Comparison of ENCODE assay signal across 8 cellular contexts in genomic region chr12:109996483-109996853, GRCh38.
DNase-seq lines count a peak whose midpoint lies in the region; ATAC-seq and TF ChIP-seq lines count a peak whose summit lies in the region.

No MANE protein-coding gene starts in this region.

- peak overlapping the region; percentile 93 for H2AFZ ChIP-seq in ACC112 (ENCODE audit: low read length, unreplicated experiment)
- peak overlapping the region; percentile 98 for H2AFZ ChIP-seq in KMS-11 (ENCODE audit: low read depth)

- no peaks in the 10 kb centered on the region for H3K36me3 ChIP-seq in ACC112 (ENCODE audit: insufficient read depth, low read length)
- no peaks in the 10 kb centered on the region for H3K36me3 ChIP-seq in KMS-11 (ENCODE audit: insufficient read depth)
- peaks cover 0 to 2% of the 10 kb centered on the region in 2 donors for H3K36me3 ChIP-seq in muscle layer of duodenum (ENCODE audit: control insufficient read depth in 1 of 2, insufficient read depth in 2 of 2, low read length in 2 of 2)

- no peaks in the 10 kb centered on the region for H4K20me1 ChIP-seq in KMS-11 (ENCODE audit: insufficient read depth)

- H3K27ac ChIP-seq in ACC112 (ENCODE audit: low read depth, low read length): no peak overlapping the region
- no peak overlapping the region for H3K27ac ChIP-seq in KMS-11
- H3K27ac ChIP-seq in muscle layer of duodenum (ENCODE audit: low read length): peak overlapping the region; percentile 34

- TF ChIP-seq CTCF in KMS-11 (conservative IDR thresholded peaks at IDR 0.05; ENCODE audit: low read depth, low read length) (no peak), choroid plexus epithelial cell (conservative IDR thresholded peaks at IDR 0.05; ENCODE audit: low read depth, low read length) (no peak), GM10266 (IDR thresholded peaks at IDR 0.05; ENCODE audit: control insufficient read depth, insufficient read depth, low read depth, missing control alignments) (no peak)

- no peak for DNase-seq in choroid plexus epithelial cell (ENCODE audit: low read depth)
- no peak for DNase-seq in DMS79 treated with DMSO at 0.1 percent for 48 hours (lab: John Stamatoyannopoulos, UW)
- DNase-seq in GM10266 (ENCODE audit: extremely low spot score): no peak
- no peak for DNase-seq in NCI-H2227 (lab: John Stamatoyannopoulos, UW; ENCODE audit: unreplicated experiment)

- ATAC-seq in GM18867 (IDR thresholded peaks at IDR 0.05; ENCODE audit: unreplicated experiment): no peak

- H3K9me3 ChIP-seq in muscle layer of duodenum (ENCODE audit: control insufficient read depth in 1 of 2, low read length in 2 of 2): no peaks in the 10 kb centered on the region

- H3K4me2 ChIP-seq in KMS-11: peak overlapping the region; percentile 69; the same call in 1 of the 2 replicates

- H3K9ac ChIP-seq in KMS-11: peak overlapping the region; percentile 51; the same call in 1 of the 2 replicates

- H3K27me3 ChIP-seq in ACC112 (ENCODE audit: insufficient read depth, low read length): no peaks in the 10 kb centered on the region
- H3K27me3 ChIP-seq in KMS-11 (ENCODE audit: insufficient read depth, low read depth): no peaks in the 10 kb centered on the region
- H3K27me3 ChIP-seq in muscle layer of duodenum (ENCODE audit: low read depth, low read length): no peaks in the 10 kb centered on the region

- H3K79me2 ChIP-seq in ACC112 (ENCODE audit: control insufficient read depth, insufficient read depth, low read length, unreplicated experiment) (peaks cover 62% of the 10 kb centered on the region), KMS-11 (ENCODE audit: insufficient read depth, low read depth) (peaks cover 22% of the 10 kb centered on the region; the same call in 1 of the 2 replicates)

- H3K4me3 ChIP-seq in ACC112 (ENCODE audit: low read depth, low read length) (peak overlapping the region; percentile 88), KMS-11 (IDR thresholded peaks at IDR 0.05; ENCODE audit: insufficient read depth, low read depth, low read length) (no peak overlapping the region), choroid plexus epithelial cell (ENCODE audit: low read depth, low read length) (peak overlapping the region; percentile 96), muscle layer of duodenum (ENCODE audit: low read depth in 1 of 2, low read length in 2 of 2) (peak overlapping the region; percentile 68 to 98)

- H3K4me1 ChIP-seq in ACC112 (ENCODE audit: control insufficient read depth, insufficient read depth, low read length, unreplicated experiment) (peaks cover 25% of the 10 kb centered on the region), KMS-11 (ENCODE audit: low read depth, poor library complexity, severe bottlenecking) (peaks cover 3% of the 10 kb centered on the region), muscle layer of duodenum (ENCODE audit: control insufficient read depth in 1 of 2, insufficient read depth in 2 of 2, low read length in 2 of 2) (peaks cover 3 to 28% of the 10 kb centered on the region in 2 donors)
